In the genomic region with DNA sequence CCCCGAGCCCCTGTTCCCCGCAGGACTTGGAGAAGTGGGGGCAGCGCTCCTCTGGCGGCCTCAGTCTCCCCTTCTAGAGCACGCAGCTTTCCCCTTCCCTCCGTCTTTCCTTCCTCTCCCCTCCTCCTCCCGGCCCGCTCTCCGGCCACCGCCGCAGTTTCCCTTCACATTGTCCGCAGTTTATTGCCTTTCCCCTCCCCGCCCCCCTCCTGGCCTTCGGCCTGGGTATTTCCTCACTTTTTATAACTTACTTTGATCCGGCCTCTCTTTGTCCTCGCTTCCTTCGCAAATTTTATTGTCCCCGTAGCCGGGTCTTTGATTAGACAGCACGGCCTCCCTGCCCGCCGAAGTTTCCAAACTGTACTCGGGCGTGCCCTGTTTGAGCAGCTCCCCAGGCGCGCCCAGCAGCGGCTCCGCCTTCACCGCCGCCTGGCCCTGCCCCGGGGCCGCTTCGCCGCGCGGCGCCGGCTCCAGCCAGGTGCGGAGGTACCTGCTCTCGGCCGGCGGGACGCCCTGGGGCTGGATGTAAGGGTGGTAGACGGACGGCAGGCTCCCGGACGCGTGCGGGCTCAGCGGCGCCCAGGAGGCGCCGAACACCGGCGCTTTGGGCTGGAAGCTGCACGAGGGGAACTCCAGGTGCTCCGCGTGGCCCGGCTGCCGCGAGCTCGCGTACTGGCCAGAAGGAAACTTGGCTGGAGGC, we compare ENCODE assay signal across 6 cellular contexts. TPM values are rescaled to one million over a fixed set of nuclear protein-coding genes. Genes with fewer than 3 reads are reported as not detected.
DNase-seq lines count a peak whose midpoint lies in the region; ATAC-seq and TF ChIP-seq lines count a peak whose summit lies in the region.

No MANE protein-coding gene starts in this region.

- CTCF ChIA-PET in naive thymus-derived CD4-positive, alpha-beta T cell (lab: Charles Lee): interaction anchor here (0.7 kb wide), 1 partner anchor 676 kb away, joined by 3 read pairs; no protein-coding TSS in a partner anchor

- no peak overlapping the region for H3K27ac ChIP-seq in ascending aorta
- no peak overlapping the region for H3K27ac ChIP-seq in naive thymus-derived CD4-positive, alpha-beta T cell (ENCODE audit: low read depth, low read length)

- H3K4me3 Mint-ChIP-seq in naive thymus-derived CD4-positive, alpha-beta T cell: peak overlapping the region; percentile 80 to 91 (median 84)

- H3K27ac Mint-ChIP-seq in naive thymus-derived CD4-positive, alpha-beta T cell: peak overlapping the region in 1 of 9 donors; percentile 88

- intact Hi-C loops in ascending aorta (cut with DNase I): no loop called here
- intact Hi-C loops in naive thymus-derived CD4-positive, alpha-beta T cell (cut with micrococcal nuclease): loop anchor here in 1 of 2 donors (5.0 kb wide), 1 partner anchor 122 kb away; no protein-coding TSS in a partner anchor

- peak; percentile 64 for ATAC-seq in naive thymus-derived CD4-positive, alpha-beta T cell
- no peak for ATAC-seq in GM18861 (IDR thresholded peaks at IDR 0.05; ENCODE audit: unreplicated experiment)

- DNase-seq in activated naive CD4-positive, alpha-beta T cell treated with Interleukin-2 at 50 U/mL for 16 hours: peak; percentile 56
- DNase-seq in activated naive CD4-positive, alpha-beta T cell (lab: John Stamatoyannopoulos, UW): no peak
- no peak for DNase-seq in ascending aorta (ENCODE audit: low spot score in 2 of 2)
- DNase-seq in naive thymus-derived CD4-positive, alpha-beta T cell: peak in 4 of 9 donors; percentile 33 to 59 (median 36)
- no peak for DNase-seq in cerebellum (ENCODE audit: low spot score)

- TF ChIP-seq CTCF in ascending aorta (IDR thresholded peaks at IDR 0.05): no peak

- POLR2A ChIA-PET in naive thymus-derived CD4-positive, alpha-beta T cell (lab: Charles Lee): no interaction called here

- peaks cover 29% of the 10 kb centered on the region for H3K27me3 ChIP-seq in ascending aorta
- H3K27me3 ChIP-seq in naive thymus-derived CD4-positive, alpha-beta T cell (ENCODE audit: control insufficient read depth in 2 of 2, insufficient read depth in 2 of 2, low read length in 2 of 2): peaks cover 32 to 44% of the 10 kb centered on the region in 2 donors

- peaks cover 81 to 92% (median 88%) of the 10 kb centered on the region in 5 donors for H3K27me3 Mint-ChIP-seq in naive thymus-derived CD4-positive, alpha-beta T cell

- peaks cover 0 to 3% (median 0%) of the 10 kb centered on the region in 5 donors for H3K36me3 Mint-ChIP-seq in naive thymus-derived CD4-positive, alpha-beta T cell

- no peaks in the 10 kb centered on the region for H3K9me3 ChIP-seq in ascending aorta
- H3K9me3 ChIP-seq in naive thymus-derived CD4-positive, alpha-beta T cell (ENCODE audit: control insufficient read depth in 2 of 3, low read length in 3 of 3): no peaks in the 10 kb centered on the region

- H3K9me3 Mint-ChIP-seq in naive thymus-derived CD4-positive, alpha-beta T cell: no peaks in the 10 kb centered on the region

- H3K4me1 ChIP-seq in ascending aorta: peaks cover 15 to 21% of the 10 kb centered on the region in 2 donors
- H3K4me1 ChIP-seq in naive thymus-derived CD4-positive, alpha-beta T cell (ENCODE audit: control insufficient read depth in 2 of 2, insufficient read depth in 2 of 2, low read length in 2 of 2): peaks cover 15 to 16% of the 10 kb centered on the region in 2 donors

- no peaks in the 10 kb centered on the region for H3K36me3 ChIP-seq in ascending aorta
- no peaks in the 10 kb centered on the region for H3K36me3 ChIP-seq in naive thymus-derived CD4-positive, alpha-beta T cell (ENCODE audit: control insufficient read depth in 2 of 3, insufficient read depth in 3 of 3, low read length in 3 of 3)

- peaks cover 13 to 18% (median 14%) of the 10 kb centered on the region in 7 donors for H3K4me1 Mint-ChIP-seq in naive thymus-derived CD4-positive, alpha-beta T cell

- H3K4me3 ChIP-seq in ascending aorta: peak overlapping the region; percentile 35 to 60
- H3K4me3 ChIP-seq in naive thymus-derived CD4-positive, alpha-beta T cell (ENCODE audit: low read length): peak overlapping the region; percentile 62

RNA-seq across cellular contexts. Expression of gene HOXB9, which starts 0.5 kb away (rescaled TPM):
- total RNA-seq in ascending aorta: not detected
- total RNA-seq in naive thymus-derived CD4-positive, alpha-beta T cell: under 1 TPM in 3 of 5 experiments, not detected in 2; 0.12 to 0.24 (median 0.16) TPM
- polyA plus RNA-seq in naive thymus-derived CD4-positive, alpha-beta T cell: not detected
- total RNA-seq in cerebellum: 0.09 TPM

RNA-seq across cellular contexts. Expression of gene HOXB8, which starts 10.6 kb away (rescaled TPM):
- total RNA-seq in ascending aorta (not detected), cerebellum (not detected)
- total RNA-seq in naive thymus-derived CD4-positive, alpha-beta T cell: not detected
- polyA plus RNA-seq in naive thymus-derived CD4-positive, alpha-beta T cell: not detected

RNA-seq across cellular contexts. Expression of gene HOXB7, which starts 14.8 kb away (rescaled TPM):
- total RNA-seq in ascending aorta: 15.0 TPM
- total RNA-seq in naive thymus-derived CD4-positive, alpha-beta T cell: under 1 TPM in 1 of 5 experiments, not detected in 4; 0.31 TPM
- polyA plus RNA-seq in naive thymus-derived CD4-positive, alpha-beta T cell: not detected
- not detected for total RNA-seq in cerebellum

RNA-seq across cellular contexts. Expression of gene HOXB6, which starts 20.9 kb away (rescaled TPM):
- 5.1 TPM for total RNA-seq in ascending aorta
- total RNA-seq in naive thymus-derived CD4-positive, alpha-beta T cell: under 1 TPM in 1 of 5 experiments, not detected in 4; 0.34 TPM
- polyA plus RNA-seq in naive thymus-derived CD4-positive, alpha-beta T cell: not detected
- total RNA-seq in cerebellum: not detected

RNA-seq across cellular contexts. Expression of gene HOXB5, which starts 32.1 kb away (rescaled TPM):
- 0.53 TPM for total RNA-seq in ascending aorta
- total RNA-seq in naive thymus-derived CD4-positive, alpha-beta T cell: not detected
- not detected for polyA plus RNA-seq in naive thymus-derived CD4-positive, alpha-beta T cell
- total RNA-seq in cerebellum: not detected

Comparison
In these comparisons a context has a peak if more than half of its experiments do, and no peak if none do; other contexts are left out.
1. RNA of gene HOXB7, which starts 14.8 kb away (total RNA-seq): 15.0 TPM in ascending aorta (single experiment); 0.31 TPM in naive thymus-derived CD4-positive, alpha-beta T cell and not detected in cerebellum (single experiment); every median in the first group is over 10 times any median in the second.